25 cellular contexts compared by ENCODE assay signal in genomic region chr3:72794079-72794478, GRCh38. TPM values are rescaled to one million over a fixed set of nuclear protein-coding genes. Genes with fewer than 3 reads are reported as not detected.
DNase-seq lines count a peak whose midpoint lies in the region; ATAC-seq, FAIRE-seq and TF ChIP-seq lines count a peak whose summit lies in the region.
"Had no signal": no experiment of that assay in that cellular context is flagged by ENCODE, and none has a peak within 500 bp of the region (broad histone marks: within the 10 kb centered on the region; RNA-seq: fewer than 3 reads in every experiment).

No MANE protein-coding gene starts in this region.

- H3K4me3 ChIP-seq in HepG2 (replicated peaks in 1 of 3; ENCODE audit: insufficient read depth in 1 of 3, low read depth in 2 of 3, low read length in 3 of 3), result no peak overlapping the region
- no peak overlapping the region for H3K4me3 ChIP-seq in right lobe of liver
- no peak overlapping the region for H3K4me3 ChIP-seq in K562
- H3K4me3 ChIP-seq in pancreas, result no peak overlapping the region
- H3K4me3 ChIP-seq: BLaER1, GM12878 had no signal

- in situ Hi-C loops in HepG2 (cut with HindIII; ENCODE audit: extremely low pct_ligation_motif_present, low pct_unique_long_range_greater_than_20kb) (no loop called here), K562 (cut with MboI) (no loop called here)

- POLR2A ChIA-PET in HepG2 (lab: Yijun Ruan, JAX), result no interaction called here
- POLR2A ChIA-PET in K562 (lab: Yijun Ruan, JAX), result interaction anchor here (0.7 kb wide), 1 partner anchor 960 kb away, joined by 3 read pairs; no protein-coding TSS in a partner anchor

- H3K36me3 ChIP-seq in HepG2 (replicated peaks in 1 of 2; ENCODE audit: control insufficient read depth in 1 of 2, insufficient read depth in 2 of 2, low read length in 2 of 2) (peaks cover 3 to 16% of the 10 kb centered on the region in 2 experiments; a peak in 3 of 5 replicates), right lobe of liver (no peaks in the 10 kb centered on the region), K562 (ENCODE audit: control insufficient read depth, insufficient read depth, low read length) (peaks cover 25% of the 10 kb centered on the region; the same call in 2 of the 3 replicates), pancreas (no peaks in the 10 kb centered on the region)

- no peak for ATAC-seq in HepG2
- ATAC-seq in right lobe of liver, result no peak
- no peak for ATAC-seq in K562
- no peak for ATAC-seq in pancreas
- ATAC-seq: GM12878 had no signal

- H3K9ac ChIP-seq in HepG2 (ENCODE audit: insufficient read depth, low read depth, low read length), result no peak overlapping the region
- H3K9ac ChIP-seq in K562 (ENCODE audit: insufficient read depth in 1 of 2, low read depth in 2 of 2, low read length in 2 of 2), result no peak overlapping the region
- H3K9ac ChIP-seq: BLaER1 had no signal

- intact Hi-C loops in HepG2 (cut with micrococcal nuclease; ENCODE audit: unreplicated experiment) (no loop called here), right lobe of liver (cut with DNase I) (no loop called here), K562 (cut with micrococcal nuclease) (no loop called here), pancreas (cut with DNase I) (no loop called here)

- H3K4me2 ChIP-seq in HepG2 (ENCODE audit: low read depth, low read length) (no peak overlapping the region), K562 (ENCODE audit: insufficient read depth, low read length) (no peak overlapping the region)
- H3K4me2 ChIP-seq: BLaER1 had no signal

- TF ChIP-seq EP300 in HepG2 (IDR thresholded peaks at IDR 0.05; ENCODE audit: low read depth in 2 of 2, low read length in 2 of 2) (no peak), HepG2 (CRISPR knock-in tag; IDR thresholded peaks at IDR 0.05; ENCODE audit: borderline replicate concordance) (no peak), K562 (IDR thresholded peaks at IDR 0.05; ENCODE audit: low read length) (no peak)

- no peaks in the 10 kb centered on the region for H3K9me1 ChIP-seq in K562 (ENCODE audit: control insufficient read depth, insufficient read depth, low read length)

- TF ChIP-seq CTCF in HepG2 (CRISPR knock-in tag; IDR thresholded peaks at IDR 0.05) (no peak), right lobe of liver (IDR thresholded peaks at IDR 0.05) (no peak), K562 (IDR thresholded peaks at IDR 0.05 in 2 of 3, conservative IDR thresholded peaks at IDR 0.05 in 1 of 3; ENCODE audit: insufficient read depth in 2 of 3, low read depth in 1 of 3, low read length in 3 of 3) (no peak), pancreas (IDR thresholded peaks at IDR 0.05) (no peak)

- no peaks in the 10 kb centered on the region for H3K79me2 ChIP-seq in HepG2 (ENCODE audit: insufficient read depth, low read length)
- H3K79me2 ChIP-seq in K562 (ENCODE audit: control insufficient read depth, insufficient read depth, low read length), result no peaks in the 10 kb centered on the region

- DNase-seq in HepG2 (ENCODE audit: low spot score), result no peak
- no peak for DNase-seq in right lobe of liver
- DNase-seq in K562 (ENCODE audit: extremely low read depth in 1 of 4, low spot score in 3 of 4), result no peak
- no peak for DNase-seq in pancreas
- no peak for DNase-seq in putamen (ENCODE audit: low spot score)
- no peak for DNase-seq in caudate nucleus (lab: John Stamatoyannopoulos, UW)
- DNase-seq: ACHN; BE2C; C1 segment of cervical spinal cord; CD4-positive, alpha-beta memory T cell; CD4-positive, CD25-positive, alpha-beta regulatory T cell; CD8-positive, alpha-beta memory T cell; COR-L47; DMS 273 treated with DMSO at 0.1 percent for 48 hours; DMS153; DMS53; DMS79; DND-41; EL; GDM1 had no signal

- H3K27ac ChIP-seq in HepG2 (ENCODE audit: extremely low read length, insufficient read depth, low read length), result no peak overlapping the region
- H3K27ac ChIP-seq in right lobe of liver, result no peak overlapping the region
- H3K27ac ChIP-seq in K562 (ENCODE audit: extremely low read depth, low read depth, low read length), result no peak overlapping the region
- H3K27ac ChIP-seq in pancreas, result no peak overlapping the region
- H3K27ac ChIP-seq in caudate nucleus (ENCODE audit: low read depth, low read length), result no peak overlapping the region
- H3K27ac ChIP-seq: 22Rv1, BLaER1 had no signal

- H3K27me3 ChIP-seq in HepG2 (ENCODE audit: control insufficient read depth in 1 of 2, insufficient read depth in 2 of 2, low read length in 2 of 2), result no peaks in the 10 kb centered on the region
- no peaks in the 10 kb centered on the region for H3K27me3 ChIP-seq in right lobe of liver
- H3K27me3 ChIP-seq in K562 (ENCODE audit: control insufficient read depth in 2 of 2, insufficient read depth in 2 of 2, low read length in 2 of 2), result no peaks in the 10 kb centered on the region
- H3K27me3 ChIP-seq in pancreas, result no peaks in the 10 kb centered on the region
- H3K27me3 ChIP-seq: BE2C, BLaER1 had no signal

- FAIRE-seq in HepG2 (lab: Jason Lieb, UNC), result no peak
- no peak for FAIRE-seq in K562 (lab: Jason Lieb, UNC)
- FAIRE-seq in pancreas (lab: Jason Lieb, UNC), result peak; percentile 29
- FAIRE-seq: GM12878, GM12892, GM18507 had no signal

- no peak for TF ChIP-seq RAD21 in HepG2 (CRISPR knock-in tag; IDR thresholded peaks at IDR 0.05)
- TF ChIP-seq RAD21 in K562 (CRISPR knock-in tag; conservative IDR thresholded peaks at IDR 0.05 in 1 of 2, IDR thresholded peaks at IDR 0.05 in 1 of 2), result no peak

- WGBS in HepG2 (ENCODE audit: low lambda C conversion rate), result 97% methylated on average over 3 of the region's 3 CpGs
- 91% methylated on average over 3 of the region's 3 CpGs for WGBS in right lobe of liver (ENCODE audit: insufficient coverage, low coverage, low lambda C conversion rate, missing lambda C conversion rate)
- 84% methylated on average over 3 of the region's 3 CpGs for WGBS in K562 (ENCODE audit: insufficient coverage, low coverage, missing lambda C conversion rate)
- 92 to 93% methylated on average over 3 of the region's 3 CpGs for whole genome bisulfite sequencing in pancreas, 2 donors

- no peaks in the 10 kb centered on the region for H4K20me1 ChIP-seq in HepG2 (ENCODE audit: insufficient read depth, low read length)
- H4K20me1 ChIP-seq in K562 (replicated peaks; ENCODE audit: control insufficient read depth, insufficient read depth, low read length), result no peaks in the 10 kb centered on the region
- H4K20me1 ChIP-seq: BLaER1 had no signal

- no peaks in the 10 kb centered on the region; the same call in 1 of the 2 replicates for H3K4me1 ChIP-seq in HepG2 (ENCODE audit: insufficient read depth, low read length)
- no peaks in the 10 kb centered on the region for H3K4me1 ChIP-seq in right lobe of liver
- peaks cover 0 to 13% of the 10 kb centered on the region in 2 experiments; a peak in 2 of 5 replicates for H3K4me1 ChIP-seq in K562 (replicated peaks in 1 of 2; ENCODE audit: control insufficient read depth in 2 of 2, insufficient read depth in 2 of 2, low read length in 2 of 2)
- H3K4me1 ChIP-seq in pancreas, result no peaks in the 10 kb centered on the region

- no peak for TF ChIP-seq POLR2A in HepG2 (IDR thresholded peaks at IDR 0.05; ENCODE audit: insufficient read depth in 1 of 2, low read depth in 2 of 2, low read length in 2 of 2)
- TF ChIP-seq POLR2A in right lobe of liver (IDR thresholded peaks at IDR 0.05), result no peak
- no peak for TF ChIP-seq POLR2A in K562 (conservative IDR thresholded peaks at IDR 0.05)

- CTCF ChIA-PET in HepG2 (lab: Yijun Ruan, JAX; ENCODE audit: low intra/inter-chr PET ratio, low total read pairs) (no interaction called here), K562 (lab: Yijun Ruan, JAX; ENCODE audit: low intra/inter-chr PET ratio) (no interaction called here)

- H2AFZ ChIP-seq in HepG2 (ENCODE audit: low read length) (no peak overlapping the region), K562 (ENCODE audit: low read depth, low read length) (no peak overlapping the region)

- BruUV-seq in HepG2 (replicated peaks; lab: Mats Ljungman, UMichigan) (no TSS peak), K562 (replicated peaks; lab: Mats Ljungman, UMichigan) (no TSS peak)

- no peaks in the 10 kb centered on the region for H3K9me3 ChIP-seq in HepG2 (ENCODE audit: low read length)
- no peaks in the 10 kb centered on the region for H3K9me3 ChIP-seq in right lobe of liver
- H3K9me3 ChIP-seq in K562 (replicated peaks; ENCODE audit: control insufficient read depth, insufficient read depth, low read depth, low read length), result no peaks in the 10 kb centered on the region
- H3K9me3 ChIP-seq in pancreas, result no peaks in the 10 kb centered on the region
- H3K9me3 ChIP-seq: BE2C had no signal

RNA-seq across cellular contexts. Expression of gene SHQ1, which starts 54.2 kb away (rescaled TPM):
- total RNA-seq in HepG2 (2016; rRNA removed; fragmentation: Illumina TruSeq; extraction: Trizol), result 20.3 and 25.6 TPM in 2 replicates
- total RNA-seq in HepG2 (2016; cell fraction: cytosol; rRNA removed; fragmentation: Illumina TruSeq; extraction: Trizol; ENCODE audit: low read depth), result 9.3 and 13.0 TPM in 2 replicates
- 17.7 and 24.7 TPM in 2 replicates for total RNA-seq in HepG2 (2016; cell fraction: insoluble cytoplasmic fraction; rRNA removed; fragmentation: Illumina TruSeq; extraction: Trizol)
- total RNA-seq in HepG2 (2016; cell fraction: membrane; rRNA removed; fragmentation: Illumina TruSeq; extraction: Trizol), result 6.5 and 7.1 TPM in 2 replicates
- total RNA-seq in HepG2 (2016; cell fraction: nucleus; rRNA removed; fragmentation: Illumina TruSeq; extraction: Trizol), result 20.6 and 22.1 TPM in 2 replicates
- polyA plus RNA-seq in HepG2 (2011; rRNA removed), result 5.0 and 5.5 TPM in 2 replicates
- 3.1 and 4.6 TPM in 2 replicates for polyA plus RNA-seq in HepG2 (2011; cell fraction: cytosol; rRNA removed)
- 3.0 and 3.3 TPM in 2 replicates for polyA plus RNA-seq in HepG2 (2011; cell fraction: nucleus; rRNA removed)
- polyA plus RNA-seq in HepG2 (2012), result 5.9 and 6.0 TPM in 2 replicates
- polyA plus RNA-seq in HepG2 (2016; cell fraction: cytosol; fragmentation: Illumina TruSeq; extraction: Trizol; ENCODE audit: low read depth), result 0.74 and 0.79 TPM in 2 replicates
- polyA plus RNA-seq in HepG2 (2016; cell fraction: insoluble cytoplasmic fraction; fragmentation: Illumina TruSeq; extraction: Trizol; ENCODE audit: low read depth), result 18.7 and 19.3 TPM in 2 replicates
- polyA plus RNA-seq in HepG2 (2016; cell fraction: membrane; fragmentation: Illumina TruSeq; extraction: Trizol; ENCODE audit: low read depth), result 2.2 and 2.4 TPM in 2 replicates
- polyA plus RNA-seq in HepG2 (2016; cell fraction: nucleus; fragmentation: Illumina TruSeq; extraction: Trizol; ENCODE audit: insufficient read depth, low read depth), result 8.3 and 9.9 TPM in 2 replicates
- polyA minus RNA-seq in HepG2 (2011; rRNA and poly(A)+ RNA removed; ENCODE audit: low replicate concordance), result 6.6 and 12.3 TPM in 2 replicates
- 3.9 and 5.8 TPM in 2 replicates for polyA minus RNA-seq in HepG2 (2011; cell fraction: cytosol; rRNA and poly(A)+ RNA removed)
- 22.3 and 26.3 TPM in 2 replicates for polyA minus RNA-seq in HepG2 (2011; cell fraction: nucleus; rRNA and poly(A)+ RNA removed)
- 1 to 10 TPM; 5.1 to 9.9 (median 7.9) TPM for total RNA-seq in right lobe of liver
- 15.6 and 34.8 TPM in 2 replicates for total RNA-seq in K562 (2011; cell fraction: chromatin; rRNA removed; ENCODE audit: low replicate concordance)
- total RNA-seq in K562 (2011; cell fraction: nucleolus; rRNA removed), result 12.4 and 20.0 TPM in 2 replicates
- 12.4 and 23.8 TPM in 2 replicates for total RNA-seq in K562 (2011; cell fraction: nucleoplasm; rRNA removed)
- total RNA-seq in K562 (2014; rRNA removed), result 12.8 and 13.9 TPM in 2 replicates
- 20.9 and 22.4 TPM in 2 replicates for total RNA-seq in K562 (2014; rRNA removed; fragmentation: Illumina TruSeq; extraction: Trizol)
- 17.2 and 17.6 TPM in 2 replicates for total RNA-seq in K562 (2015; rRNA removed; fragmentation: Illumina TruSeq; extraction: Trizol)
- total RNA-seq in K562 (2021), result 21.1 and 25.0 TPM in 2 replicates
- 9.5 and 14.1 TPM in 2 replicates for polyA plus RNA-seq in K562 (2011; rRNA removed)
- 3.8 and 5.6 TPM in 2 replicates for polyA plus RNA-seq in K562 (2011; cell fraction: cytosol; rRNA removed)
- 6.1 and 8.7 TPM in 2 replicates for polyA plus RNA-seq in K562 (2011; cell fraction: nucleus; rRNA removed)
- 6.7 and 13.0 TPM in 2 replicates for polyA plus RNA-seq in K562 (2012)
- 14.3 and 15.7 TPM in 2 replicates for polyA plus RNA-seq in K562 (2014; fragmentation: Illumina TruSeq; extraction: Trizol)
- 1 to 10 TPM; 9.2 to 9.8 TPM for polyA plus RNA-seq in K562 (2014; fragmentation: Nextera tagmentation; extraction: Ambion mirVana)
- polyA plus RNA-seq in K562 (2014; rRNA removed), result 10.8 and 13.2 TPM in 2 replicates
- polyA minus RNA-seq in K562 (2011; rRNA and poly(A)+ RNA removed), result 16.5 and 19.1 TPM in 2 replicates
- 8.6 and 12.0 TPM in 2 replicates for polyA minus RNA-seq in K562 (2011; cell fraction: cytosol; rRNA and poly(A)+ RNA removed)
- 26.0 and 26.5 TPM in 2 replicates for polyA minus RNA-seq in K562 (2011; cell fraction: nucleus; rRNA and poly(A)+ RNA removed)
- 10 to 100 TPM in 2 of 6 donors, 1 to 10 TPM in 4; 5.5 to 13.4 (median 8.9) TPM for total RNA-seq in pancreas
- polyA plus RNA-seq in pancreas, result 1 to 10 TPM; 4.1 to 7.1 TPM

Comparison
In these comparisons a context has a peak if more than half of its experiments do, and no peak if none do; other contexts are left out.
1. Of the 241 proteins assayed by ChIP-seq in both HepG2 and K562: peak only in HepG2: none; only in K562: MAFG; in both: MAFF and MAFK; in neither: 238.